8 cellular contexts compared by ENCODE assay signal in genomic region chr3:39288300-39288808, GRCh38. TPM values are rescaled to one million over a fixed set of nuclear protein-coding genes. Genes with fewer than 3 reads are reported as not detected.
DNase-seq lines count a peak whose midpoint lies in the region; ATAC-seq, FAIRE-seq and TF ChIP-seq lines count a peak whose summit lies in the region.

No MANE protein-coding gene starts in this region.

- H3K27me3 ChIP-seq in bronchial epithelial cell (ENCODE audit: control insufficient read depth, insufficient read depth, low read length) (peaks cover 2% of the 10 kb centered on the region), kidney epithelial cell (ENCODE audit: control insufficient read depth, insufficient read depth, low read length) (no peaks in the 10 kb centered on the region)

- H3K4me1 Mint-ChIP-seq in activated B cell treated with CpG ODN at 0.5 μM for 24 hours, result peaks cover 31% of the 10 kb centered on the region

- POLR2A ChIA-PET in activated B cell treated with CpG ODN at 0.5 μM for 24 hours (lab: Charles Lee), result interaction anchor here (0.7 to 2.5 kb wide), 14 partner anchors 8 to 201 kb away, joined by 3 to 39 read pairs (median 6); partner anchors contain the start of genes CX3CR1, GORASP1, RPSA and TTC21A

- intact Hi-C loops in activated B cell treated with CpG ODN at 0.5 μM for 24 hours (cut with micrococcal nuclease), result loop anchor here (1.0 to 5.0 kb wide), 13 partner anchors 27 to 767 kb away; partner anchors contain the start of genes RPSA, SLC25A38 and WDR48

- H3K4me3 ChIP-seq in bronchial epithelial cell (ENCODE audit: low read depth, low read length) (no peak overlapping the region), kidney epithelial cell (ENCODE audit: low read depth, low read length) (no peak overlapping the region)

- H3K36me3 ChIP-seq in bronchial epithelial cell (ENCODE audit: control insufficient read depth, insufficient read depth, low read length) (no peaks in the 10 kb centered on the region), kidney epithelial cell (ENCODE audit: control insufficient read depth, insufficient read depth, low read length) (no peaks in the 10 kb centered on the region)

- ATAC-seq in GM19023 (IDR thresholded peaks at IDR 0.05; ENCODE audit: unreplicated experiment) (peak; percentile 97), HG03135 (IDR thresholded peaks at IDR 0.05; ENCODE audit: unreplicated experiment) (peak; percentile 97), activated B cell treated with CpG ODN at 0.5 μM for 24 hours (ENCODE audit: low read depth) (peak; percentile 99)

- peaks cover 4% of the 10 kb centered on the region for H3K27me3 Mint-ChIP-seq in activated B cell treated with CpG ODN at 0.5 μM for 24 hours

- peak overlapping the region; percentile 6 for H3K27ac Mint-ChIP-seq in activated B cell treated with CpG ODN at 0.5 μM for 24 hours

- CTCF ChIA-PET in activated B cell treated with CpG ODN at 0.5 μM for 24 hours (lab: Charles Lee), result interaction anchor here (0.6 to 10.0 kb wide), 58 partner anchors 9 to 792 kb away, joined by 3 to 585 read pairs (median 4); partner anchors contain the start of genes CX3CR1, EXOG, GORASP1 and TTC21A

- DNase-seq in Ammon's horn (ENCODE audit: low spot score) (peak; percentile 92), NCI-H2227 (lab: John Stamatoyannopoulos, UW; ENCODE audit: unreplicated experiment) (peak; percentile 79), activated B cell treated with CpG ODN at 0.5 μM for 24 hours (peak; percentile 75), bronchial epithelial cell (ENCODE audit: low read depth) (peak; percentile 77), kidney epithelial cell (ENCODE audit: low read depth) (peak; percentile 58)
- peak; percentile 74 for DNase-seq in stimulated activated CD4-positive, alpha-beta T cell treated with anti-CD3 and anti-CD28 coated beads, Interleukin-2, amount 100 ng/mL, for 4 hours (ENCODE audit: low read depth)

- no peaks in the 10 kb centered on the region for H3K9me3 Mint-ChIP-seq in activated B cell treated with CpG ODN at 0.5 μM for 24 hours

- TF ChIP-seq CTCF in activated B cell treated with CpG ODN at 0.5 μM for 24 hours (IDR thresholded peaks at IDR 0.05) (peak; percentile 50), bronchial epithelial cell (IDR thresholded peaks at IDR 0.05; ENCODE audit: insufficient read depth, low read length, severe bottlenecking) (peak; percentile 95), kidney epithelial cell (IDR thresholded peaks at IDR 0.05; ENCODE audit: insufficient read depth, low read length, poor library complexity, severe bottlenecking) (peak; percentile 96)

- no peak overlapping the region for H3K4me3 Mint-ChIP-seq in activated B cell treated with CpG ODN at 0.5 μM for 24 hours

- no peaks in the 10 kb centered on the region for H3K36me3 Mint-ChIP-seq in activated B cell treated with CpG ODN at 0.5 μM for 24 hours (ENCODE audit: low read depth)

- FAIRE-seq in bronchial epithelial cell (lab: Jason Lieb, UNC), result no peak

RNA-seq across cellular contexts. Expression of gene CX3CR1, which starts 8.5 kb away (rescaled TPM):
- total RNA-seq in activated B cell treated with CpG ODN at 0.5 μM for 24 hours (0.12 and 0.38 TPM in 2 replicates), bronchial epithelial cell (not detected in 2 replicates), kidney epithelial cell (not detected in 2 replicates)

RNA-seq across cellular contexts. Expression of gene CCR8, which starts 41.2 kb away (rescaled TPM):
- total RNA-seq in activated B cell treated with CpG ODN at 0.5 μM for 24 hours (not detected in 2 replicates), bronchial epithelial cell (not detected in 2 replicates), kidney epithelial cell (not detected in 2 replicates)
